7 cellular contexts compared by ENCODE assay signal in genomic region chr6:19999319-20000191, GRCh38.
DNase-seq lines count a peak whose midpoint lies in the region; ATAC-seq and TF ChIP-seq lines count a peak whose summit lies in the region.

No MANE protein-coding gene starts in this region.

- no peaks in the 10 kb centered on the region for H3F3A ChIP-seq in GM23248 (ENCODE audit: insufficient read depth)

- H3K27ac ChIP-seq in GM23248 = no peak overlapping the region
- no peak overlapping the region for H3K27ac ChIP-seq in KMS-11
- no peak overlapping the region for H3K27ac ChIP-seq in prostate gland

- peaks cover 6% of the 10 kb centered on the region for H3K36me3 Mint-ChIP-seq in WTC11

- peaks cover 13% of the 10 kb centered on the region for H3K9me3 Mint-ChIP-seq in WTC11

- H3K27me3 Mint-ChIP-seq in WTC11 (ENCODE audit: low read depth) = peaks cover 13% of the 10 kb centered on the region

- no peaks in the 10 kb centered on the region for H4K20me1 ChIP-seq in GM23248 (ENCODE audit: insufficient read depth)
- H4K20me1 ChIP-seq in KMS-11 (ENCODE audit: insufficient read depth) = no peaks in the 10 kb centered on the region

- ATAC-seq in GM18519 (IDR thresholded peaks at IDR 0.05; ENCODE audit: low FRiP score, unreplicated experiment) = peak; percentile 99
- peak; percentile 82 for ATAC-seq in WTC11
- ATAC-seq in Right ventricle myocardium inferior = no peak

- H3K4me2 ChIP-seq in GM23248 (ENCODE audit: unreplicated experiment) (no peak overlapping the region), KMS-11 (no peak overlapping the region)

- no peak overlapping the region for H3K4me3 ChIP-seq in GM23248
- H3K4me3 ChIP-seq in KMS-11 (IDR thresholded peaks at IDR 0.05; ENCODE audit: insufficient read depth, low read depth, low read length) = no peak overlapping the region
- no peak overlapping the region for H3K4me3 ChIP-seq in prostate gland

- H3K9ac ChIP-seq in GM23248 = no peak overlapping the region
- no peak overlapping the region for H3K9ac ChIP-seq in KMS-11

- no peak for TF ChIP-seq POLR2A in prostate gland (IDR thresholded peaks at IDR 0.05)

- CTCF ChIA-PET in WTC11 (lab: Charles Lee) = no interaction called here

- H3K4me3 Mint-ChIP-seq in WTC11 = no peak overlapping the region

- H3K9me3 ChIP-seq in GM23248 (ENCODE audit: low read depth) (no peaks in the 10 kb centered on the region), prostate gland (no peaks in the 10 kb centered on the region)

- DNase-seq in GM23248 (peak; percentile 18), WTC11 (ENCODE audit: low spot score) (no peak), NCI-H1694 (lab: John Stamatoyannopoulos, UW) (no peak), prostate gland (ENCODE audit: low spot score) (no peak), Right ventricle myocardium inferior (ENCODE audit: missing footprints) (no peak)

- WGBS in GM23248 (ENCODE audit: low coverage in 1 of 2, low lambda C conversion rate in 2 of 2, missing lambda C conversion rate in 2 of 2), 2 experiments = 38 to 41% methylated on average over 7 of the region's 7 CpGs
- WGBS in prostate gland = 78% methylated on average over 7 of the region's 7 CpGs

- no peaks in the 10 kb centered on the region for H3K9me2 ChIP-seq in GM23248 (ENCODE audit: insufficient read depth)

- intact Hi-C loops in prostate gland (cut with DNase I) = no loop called here
- intact Hi-C loops in Right ventricle myocardium inferior (cut with DNase I) = no loop called here

- in situ Hi-C loops in GM23248 (cut with MboI) = no loop called here

- H3K4me1 ChIP-seq in GM23248 (ENCODE audit: insufficient read depth) = no peaks in the 10 kb centered on the region
- no peaks in the 10 kb centered on the region for H3K4me1 ChIP-seq in KMS-11 (ENCODE audit: low read depth, poor library complexity, severe bottlenecking)
- no peaks in the 10 kb centered on the region for H3K4me1 ChIP-seq in prostate gland (replicated peaks)

- no peak overlapping the region for H3K27ac Mint-ChIP-seq in WTC11

- H3K27me3 ChIP-seq in GM23248 (replicated peaks; ENCODE audit: insufficient read depth) (no peaks in the 10 kb centered on the region), KMS-11 (ENCODE audit: insufficient read depth, low read depth) (no peaks in the 10 kb centered on the region), prostate gland (replicated peaks; ENCODE audit: insufficient read depth) (no peaks in the 10 kb centered on the region)

- H3K4me1 Mint-ChIP-seq in WTC11 = peaks cover 12% of the 10 kb centered on the region

- no peak overlapping the region; the same call in 1 of the 2 replicates for H2AFZ ChIP-seq in GM23248
- H2AFZ ChIP-seq in KMS-11 (ENCODE audit: low read depth) = peak overlapping the region; percentile 35; the same call in 1 of the 2 replicates

- POLR2A ChIA-PET in WTC11 (lab: Charles Lee) = no interaction called here

- H3K36me3 ChIP-seq in GM23248 (ENCODE audit: low read depth) (no peaks in the 10 kb centered on the region), KMS-11 (ENCODE audit: insufficient read depth) (no peaks in the 10 kb centered on the region), prostate gland (no peaks in the 10 kb centered on the region)

- H3K79me2 ChIP-seq in GM23248 (ENCODE audit: insufficient read depth) (no peaks in the 10 kb centered on the region), KMS-11 (ENCODE audit: insufficient read depth, low read depth) (no peaks in the 10 kb centered on the region)

- TF ChIP-seq CTCF in KMS-11 (conservative IDR thresholded peaks at IDR 0.05; ENCODE audit: low read depth, low read length) (no peak), WTC11 (IDR thresholded peaks at IDR 0.05) (no peak), prostate gland (IDR thresholded peaks at IDR 0.05) (no peak)

TF ChIP-seq in WTC11, 78 proteins besides CTCF, POLR2A, EP300 and RAD21:
- TF ChIP-seq, protein P1, sequence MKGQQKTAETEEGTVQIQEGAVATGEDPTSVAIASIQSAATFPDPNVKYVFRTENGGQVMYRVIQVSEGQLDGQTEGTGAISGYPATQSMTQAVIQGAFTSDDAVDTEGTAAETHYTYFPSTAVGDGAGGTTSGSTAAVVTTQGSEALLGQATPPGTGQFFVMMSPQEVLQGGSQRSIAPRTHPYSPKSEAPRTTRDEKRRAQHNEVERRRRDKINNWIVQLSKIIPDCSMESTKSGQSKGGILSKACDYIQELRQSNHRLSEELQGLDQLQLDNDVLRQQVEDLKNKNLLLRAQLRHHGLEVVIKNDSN (CRISPR knock-in tag; IDR thresholded peaks at IDR 0.05) = peak; percentile 82
- TF ChIP-seq, protein P2, sequence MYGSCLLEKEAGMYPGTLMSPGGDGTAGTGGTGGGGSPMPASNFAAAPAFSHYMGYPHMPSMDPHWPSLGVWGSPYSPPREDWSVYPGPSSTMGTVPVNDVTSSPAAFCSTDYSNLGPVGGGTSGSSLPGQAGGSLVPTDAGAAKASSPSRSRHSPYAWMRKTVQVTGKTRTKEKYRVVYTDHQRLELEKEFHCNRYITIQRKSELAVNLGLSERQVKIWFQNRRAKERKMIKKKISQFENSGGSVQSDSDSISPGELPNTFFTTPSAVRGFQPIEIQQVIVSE (CRISPR knock-in tag; IDR thresholded peaks at IDR 0.05; ENCODE audit: borderline replicate concordance) = no peak
- no peak for TF ChIP-seq IRF2 (CRISPR knock-in tag; IDR thresholded peaks at IDR 0.05; ENCODE audit: borderline replicate concordance, low read depth)
- TF ChIP-seq NFYB (CRISPR knock-in tag; conservative IDR thresholded peaks at IDR 0.05; ENCODE audit: low read depth) = peak; percentile 61
- TF ChIP-seq, protein P3, sequence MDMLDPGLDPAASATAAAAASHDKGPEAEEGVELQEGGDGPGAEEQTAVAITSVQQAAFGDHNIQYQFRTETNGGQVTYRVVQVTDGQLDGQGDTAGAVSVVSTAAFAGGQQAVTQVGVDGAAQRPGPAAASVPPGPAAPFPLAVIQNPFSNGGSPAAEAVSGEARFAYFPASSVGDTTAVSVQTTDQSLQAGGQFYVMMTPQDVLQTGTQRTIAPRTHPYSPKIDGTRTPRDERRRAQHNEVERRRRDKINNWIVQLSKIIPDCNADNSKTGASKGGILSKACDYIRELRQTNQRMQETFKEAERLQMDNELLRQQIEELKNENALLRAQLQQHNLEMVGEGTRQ (CRISPR knock-in tag; IDR thresholded peaks at IDR 0.05) = peak; percentile 88
- no peak for TF ChIP-seq ZNF138 (CRISPR knock-in tag; conservative IDR thresholded peaks at IDR 0.05)
